10 cellular contexts compared by ENCODE assay signal in the genomic region with DNA sequence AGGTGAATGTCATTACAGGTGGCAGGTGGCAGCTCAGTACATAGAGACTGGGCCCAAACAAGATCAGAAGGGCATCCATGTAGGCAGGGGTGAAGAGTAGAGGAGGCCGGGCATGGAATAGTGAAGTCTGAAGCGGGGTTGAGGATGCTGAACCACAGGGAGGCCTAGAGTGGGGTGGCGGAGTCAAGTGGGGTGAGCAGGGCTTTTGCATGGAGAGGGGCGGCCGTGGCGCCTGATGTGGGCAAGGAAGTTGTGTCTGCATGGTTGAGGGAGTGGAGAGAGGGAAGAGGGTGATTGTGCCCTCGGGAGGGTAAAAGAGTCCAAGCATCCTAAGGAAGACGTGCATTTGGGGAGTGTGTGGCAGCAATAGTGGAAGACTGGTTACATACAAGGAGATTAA.
"Had no signal": no experiment of that assay in that cellular context is flagged by ENCODE, and none has a peak within 500 bp of the region (broad histone marks: within the 10 kb centered on the region; RNA-seq: fewer than 3 reads in every experiment).

No MANE protein-coding gene starts in this region.

- ATAC-seq: gastrocnemius medialis, heart left ventricle, sciatic nerve had no signal

- DNase-seq: activated CD8-positive, alpha-beta memory T cell treated with anti-CD3 and anti-CD28 coated beads for 24 hours; erythroblast; gastrocnemius medialis; immature natural killer cell had no signal

- H3K4me1 Mint-ChIP-seq: nephron had no signal

- H3K9me3 Mint-ChIP-seq: immature natural killer cell, nephron had no signal

- H3K4me1 ChIP-seq: prostate gland had no signal

- H3K36me3 ChIP-seq: gastrocnemius medialis, prostate gland had no signal

- H3K27me3 ChIP-seq: gastrocnemius medialis, heart left ventricle had no signal

- H3K4me3 Mint-ChIP-seq: immature natural killer cell, nephron had no signal

- H3K27ac Mint-ChIP-seq: nephron had no signal

- H3K4me3 ChIP-seq: gastrocnemius medialis, heart left ventricle, prostate gland, thoracic aorta had no signal

- H3K27ac ChIP-seq: gastrocnemius medialis, heart left ventricle, prostate gland, thoracic aorta, VCaP had no signal

- H3K9me3 ChIP-seq: gastrocnemius medialis, heart left ventricle, prostate gland, thoracic aorta had no signal
